Comparison of ENCODE assay signal across 10 cellular contexts in the genomic region with DNA sequence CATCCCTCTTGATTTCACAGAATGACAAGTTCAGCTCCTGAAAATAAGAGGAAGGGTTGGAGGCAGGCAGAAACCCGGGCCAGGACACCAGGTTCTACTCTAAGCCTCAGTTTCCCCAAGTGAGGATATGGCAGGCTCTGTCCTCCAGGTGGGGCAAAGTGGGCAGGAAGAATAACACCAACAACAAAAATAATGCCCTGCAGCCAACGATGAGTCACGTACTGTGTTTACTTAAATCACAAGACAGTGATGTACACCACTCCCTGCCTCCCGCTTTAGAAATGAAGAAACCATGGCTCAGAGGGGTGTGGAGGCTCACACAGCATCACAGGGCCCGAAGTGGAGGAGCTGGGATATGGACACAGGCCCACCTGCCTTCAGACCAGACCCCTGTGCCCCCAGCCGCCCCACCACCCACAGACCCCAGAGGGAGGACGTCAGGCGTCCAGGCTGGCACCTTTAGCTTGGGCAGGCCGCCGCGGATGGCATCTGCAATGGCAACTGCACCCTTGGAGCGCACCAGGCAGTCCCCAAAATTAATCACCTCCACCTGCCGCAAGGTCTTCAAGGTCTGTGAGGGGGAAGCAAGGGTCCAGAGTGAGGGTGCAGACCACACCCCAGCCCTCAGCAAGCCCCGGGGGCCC. TPM values are rescaled to one million over a fixed set of nuclear protein-coding genes. Genes with fewer than 3 reads are reported as not detected.
A peak's percentile ranks its signal among the peaks of the same experiment; 100 is the strongest.
DNase-seq lines count a peak whose midpoint lies in the region; ATAC-seq and TF ChIP-seq lines count a peak whose summit lies in the region.
"Had no signal": no experiment of that assay in that cellular context is flagged by ENCODE, and none has a peak within 500 bp of the region (broad histone marks: within the 10 kb centered on the region; RNA-seq: fewer than 3 reads in every experiment).

No MANE protein-coding gene starts in this region.

- peak; percentile 45 for TF ChIP-seq CTCF in PC-3 (conservative IDR thresholded peaks at IDR 0.05; ENCODE audit: low read depth, low read length)
- no peak for TF ChIP-seq CTCF in endothelial cell (IDR thresholded peaks at IDR 0.05; ENCODE audit: unreplicated experiment)
- no peak for TF ChIP-seq CTCF in osteocyte (IDR thresholded peaks at IDR 0.05)
- TF ChIP-seq CTCF in esophagus muscularis mucosa (IDR thresholded peaks at IDR 0.05) = no peak

- intact Hi-C loops in PC-3 (cut with micrococcal nuclease) = no loop called here
- intact Hi-C loops in esophagus muscularis mucosa (cut with DNase I) = no loop called here

- CTCF ChIA-PET in PC-3 (lab: Charles Lee) = no interaction called here

- peak overlapping the region; percentile 57; the same call in 1 of the 2 replicates for H3K9ac ChIP-seq in PC-3 (ENCODE audit: low read length)

- H3K36me3 ChIP-seq in PC-3 (ENCODE audit: low read depth, low read length) (peaks cover 33% of the 10 kb centered on the region; the same call in 1 of the 2 replicates), esophagus muscularis mucosa (peaks cover 65 to 100% (median 87%) of the 10 kb centered on the region in 4 donors)

- H3K4me1 ChIP-seq in PC-3 (ENCODE audit: insufficient read depth, low read length) = peaks cover 18% of the 10 kb centered on the region
- H3K4me1 ChIP-seq in esophagus muscularis mucosa = peaks cover 0 to 7% (median 3%) of the 10 kb centered on the region in 4 donors

- peak overlapping the region; percentile 28 for H3K4me2 ChIP-seq in PC-3 (ENCODE audit: low read length)

- no peak for TF ChIP-seq EP300 in esophagus muscularis mucosa (IDR thresholded peaks at IDR 0.05)

- H3K9me3 Mint-ChIP-seq in endothelial cell (ENCODE audit: unreplicated experiment) = no peaks in the 10 kb centered on the region
- H3K9me3 Mint-ChIP-seq in osteocyte (ENCODE audit: unreplicated experiment) = no peaks in the 10 kb centered on the region
- H3K9me3 Mint-ChIP-seq: dendritic cell treated with granulocyte-macrophage colony-stimulating factor and Interleukin-4, amounts not matched to agents 40 ng/mL and 50 ng/mL, for 4 days; immature natural killer cell had no signal

- no peaks in the 10 kb centered on the region for H3K27me3 ChIP-seq in PC-3 (ENCODE audit: low read length)
- no peaks in the 10 kb centered on the region for H3K27me3 ChIP-seq in esophagus muscularis mucosa

- H2AFZ ChIP-seq in PC-3 (ENCODE audit: low read length) = no peak overlapping the region

- H3K4me3 ChIP-seq in PC-3 (ENCODE audit: low read length) = no peak overlapping the region
- no peak overlapping the region for H3K4me3 ChIP-seq in esophagus muscularis mucosa

- H3F3A ChIP-seq in PC-3 (ENCODE audit: low read length, unreplicated experiment) = no peaks in the 10 kb centered on the region

- no peaks in the 10 kb centered on the region for H3K9me2 ChIP-seq in PC-3 (replicated peaks; ENCODE audit: low read length)

- POLR2A ChIA-PET in PC-3 (lab: Charles Lee; ENCODE audit: unreplicated experiment) = interaction anchor here (0.6 kb wide), 1 partner anchor 828 kb away, joined by 10 read pairs; no protein-coding TSS in a partner anchor

- 0 out of 2 replicates have a peak, but pooled peaks cover 2% of the 10 kb centered on the region for H3K79me2 ChIP-seq in PC-3 (ENCODE audit: low read length)

- H3K36me3 Mint-ChIP-seq in endothelial cell (ENCODE audit: low read depth, unreplicated experiment) (peaks cover 25% of the 10 kb centered on the region), osteocyte (ENCODE audit: unreplicated experiment) (peaks cover 19% of the 10 kb centered on the region)

- H3K27ac ChIP-seq in PC-3 (ENCODE audit: low read length) (peak overlapping the region; percentile 90), esophagus muscularis mucosa (replicated peaks in 1 of 4) (peak overlapping the region in 2 of 4 donors; percentile 3 to 7)

- H3K4me1 Mint-ChIP-seq in endothelial cell (ENCODE audit: unreplicated experiment) (peaks cover 10% of the 10 kb centered on the region), osteocyte (ENCODE audit: unreplicated experiment) (peaks cover 14% of the 10 kb centered on the region)
- H3K4me1 Mint-ChIP-seq: immature natural killer cell had no signal

- TF ChIP-seq POLR2A in esophagus muscularis mucosa (IDR thresholded peaks at IDR 0.05; ENCODE audit: low read depth) = no peak

- H3K4me3 Mint-ChIP-seq in endothelial cell (ENCODE audit: unreplicated experiment) (no peak overlapping the region), osteocyte (ENCODE audit: unreplicated experiment) (no peak overlapping the region)
- H3K4me3 Mint-ChIP-seq: dendritic cell treated with granulocyte-macrophage colony-stimulating factor and Interleukin-4, amounts not matched to agents 40 ng/mL and 50 ng/mL, for 4 days; immature natural killer cell had no signal

- BruUV-seq in PC-3 (replicated peaks; lab: Mats Ljungman, UMichigan) = TSS peak; percentile 58

- H3K27me3 Mint-ChIP-seq in endothelial cell (ENCODE audit: unreplicated experiment) = peaks cover 2% of the 10 kb centered on the region
- H3K27me3 Mint-ChIP-seq in osteocyte (ENCODE audit: unreplicated experiment) = no peaks in the 10 kb centered on the region
- H3K27me3 Mint-ChIP-seq: dendritic cell treated with granulocyte-macrophage colony-stimulating factor and Interleukin-4, amounts not matched to agents 40 ng/mL and 50 ng/mL, for 4 days had no signal

- DNase-seq in DMS53 (lab: John Stamatoyannopoulos, UW) (peak; percentile 64), PC-3 (peak; percentile 82), endothelial cell (ENCODE audit: low spot score) (no peak), osteocyte (ENCODE audit: extremely low spot score, unreplicated experiment) (no peak), cortex of kidney (lab: John Stamatoyannopoulos, UW) (no peak), HK-2 (ENCODE audit: unreplicated experiment) (no peak), esophagus muscularis mucosa (ENCODE audit: extremely low spot score) (no peak)
- DNase-seq: immature natural killer cell had no signal

- ATAC-seq in PC-3 (peak; percentile 91), HG03457 (IDR thresholded peaks at IDR 0.05; ENCODE audit: unreplicated experiment) (no peak)

- H3K27ac Mint-ChIP-seq in endothelial cell (ENCODE audit: unreplicated experiment) (peak overlapping the region; percentile 54), osteocyte (ENCODE audit: unreplicated experiment) (peak overlapping the region; percentile 75)
- H3K27ac Mint-ChIP-seq: dendritic cell treated with granulocyte-macrophage colony-stimulating factor and Interleukin-4, amounts not matched to agents 40 ng/mL and 50 ng/mL, for 4 days; immature natural killer cell had no signal

- H3K9me3 ChIP-seq in PC-3 (ENCODE audit: low read length) = no peaks in the 10 kb centered on the region
- no peaks in the 10 kb centered on the region for H3K9me3 ChIP-seq in esophagus muscularis mucosa

- no peaks in the 10 kb centered on the region for H4K20me1 ChIP-seq in PC-3 (ENCODE audit: low read length)

- 85% methylated on average over 9 of the region's 14 CpGs for WGBS in esophagus muscularis mucosa

RNA-seq across cellular contexts. Expression of gene CHADL, which starts 15.6 kb away (rescaled TPM):
- total RNA-seq in PC-3 (2014; rRNA removed) (0.63 and 1.2 TPM in 2 replicates), endothelial cell (ENCODE audit: unreplicated experiment) (1.2 TPM), osteocyte (0.43 TPM in 1 of 2 replicates, not detected in the other), esophagus muscularis mucosa (10 to 100 TPM in 2 of 4 donors, 1 to 10 TPM in 2; 7.5 to 13.2 (median 10.3) TPM)

RNA-seq across cellular contexts. Expression of gene RANGAP1, which starts 29.6 kb away (rescaled TPM):
- 99.0 and 128 TPM in 2 replicates for total RNA-seq in PC-3 (2014; rRNA removed)
- total RNA-seq in endothelial cell (ENCODE audit: unreplicated experiment) = 71.5 TPM
- total RNA-seq in osteocyte = 49.0 and 49.7 TPM in 2 replicates
- 10 to 100 TPM; 39.9 to 87.9 (median 65.5) TPM for total RNA-seq in esophagus muscularis mucosa

RNA-seq across cellular contexts. Expression of gene ZC3H7B, which starts 44.9 kb away (rescaled TPM):
- total RNA-seq in PC-3 (2014; rRNA removed) (34.8 and 40.5 TPM in 2 replicates), endothelial cell (ENCODE audit: unreplicated experiment) (69.2 TPM), osteocyte (82.8 and 85.0 TPM in 2 replicates), esophagus muscularis mucosa (10 to 100 TPM; 39.9 to 72.2 (median 54.3) TPM)

RNA-seq across cellular contexts. Expression of gene L3MBTL2, which starts 51.3 kb away (rescaled TPM):
- total RNA-seq in PC-3 (2014; rRNA removed) (22.7 and 33.8 TPM in 2 replicates), endothelial cell (ENCODE audit: unreplicated experiment) (20.1 TPM), osteocyte (25.9 and 26.4 TPM in 2 replicates), esophagus muscularis mucosa (10 to 100 TPM; 17.4 to 29.9 (median 22.4) TPM)

Comparison
In these comparisons a context has a peak if more than half of its experiments do, and no peak if none do; other contexts are left out.
1. DNase-seq: peak in DMS53 (single experiment) and PC-3 (single experiment); none in endothelial cell (single experiment), osteocyte (single experiment), cortex of kidney (single experiment), HK-2 (single experiment) and esophagus muscularis mucosa (single experiment).